In the genomic region with DNA sequence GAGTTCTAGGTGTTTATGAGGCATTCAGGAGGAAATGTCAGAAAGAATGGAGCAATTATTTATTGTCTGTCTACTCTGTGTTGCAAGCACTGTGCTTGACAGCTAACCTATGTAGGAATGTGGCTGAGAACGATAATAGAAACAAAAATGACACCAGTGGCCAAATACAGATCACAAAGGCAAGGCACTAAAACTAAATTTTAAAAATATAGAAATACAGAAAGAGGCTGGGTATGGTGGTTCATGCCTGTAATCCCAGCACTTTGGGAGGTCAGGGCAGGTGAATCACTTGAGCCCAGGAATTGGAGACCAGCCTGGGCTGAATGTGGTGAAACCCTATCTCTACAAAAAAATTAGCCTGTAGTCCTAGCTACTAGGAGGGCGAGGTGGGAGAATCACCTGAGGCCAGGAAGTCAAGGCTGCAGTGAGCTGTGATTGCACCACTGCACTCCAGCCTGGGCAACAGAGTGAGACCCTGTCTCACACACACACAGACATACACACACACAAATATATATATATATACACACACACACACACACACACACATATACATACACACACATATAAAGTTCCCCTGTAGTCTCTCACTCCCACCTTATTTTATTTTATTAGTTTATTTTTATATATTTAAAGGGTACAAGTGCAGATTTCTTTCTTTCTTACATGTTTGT, we compare ENCODE assay signal across 16 cellular contexts. TPM values are rescaled to one million over a fixed set of nuclear protein-coding genes. Genes with fewer than 3 reads are reported as not detected.
DNase-seq lines count a peak whose midpoint lies in the region; ATAC-seq and TF ChIP-seq lines count a peak whose summit lies in the region.
"Had no signal": no experiment of that assay in that cellular context is flagged by ENCODE, and none has a peak within 500 bp of the region (broad histone marks: within the 10 kb centered on the region; RNA-seq: fewer than 3 reads in every experiment).

No MANE protein-coding gene starts in this region.

- TF ChIP-seq EP300 in esophagus muscularis mucosa (IDR thresholded peaks at IDR 0.05), result no peak

- H3K36me3 ChIP-seq in esophagus muscularis mucosa, result no peaks in the 10 kb centered on the region
- H3K36me3 ChIP-seq: neutrophil, vagina had no signal

- no peaks in the 10 kb centered on the region for H3K9me3 ChIP-seq in esophagus muscularis mucosa
- H3K9me3 ChIP-seq: neutrophil, vagina had no signal

- peak overlapping the region; percentile 48 to 65 (median 62) for H3K27ac ChIP-seq in esophagus muscularis mucosa (replicated peaks in 1 of 4)
- H3K27ac ChIP-seq: HL-60, neutrophil, vagina had no signal

- peak; percentile 68 for ATAC-seq in omental fat pad (ENCODE audit: low FRiP score)
- ATAC-seq in sciatic nerve, result no peak

- no peak for TF ChIP-seq POLR2A in esophagus muscularis mucosa (IDR thresholded peaks at IDR 0.05; ENCODE audit: low read depth)

- H3K27me3 ChIP-seq in esophagus muscularis mucosa, result no peaks in the 10 kb centered on the region
- H3K27me3 ChIP-seq: neutrophil, vagina had no signal

- peaks cover 11 to 95% (median 87%) of the 10 kb centered on the region in 4 donors for H3K4me1 ChIP-seq in esophagus muscularis mucosa

- H3K4me3 ChIP-seq in esophagus muscularis mucosa, result no peak overlapping the region
- H3K4me3 ChIP-seq: vagina had no signal

- intact Hi-C loops in esophagus muscularis mucosa (cut with DNase I), result no loop called here
- intact Hi-C loops in sciatic nerve (cut with DNase I), result no loop called here

- DNase-seq in EH (ENCODE audit: low read depth) (peak; percentile 64), NCI-H226 (peak; percentile 77), esophagus muscularis mucosa (ENCODE audit: extremely low spot score) (no peak), omental fat pad (ENCODE audit: low spot score) (no peak), sciatic nerve (ENCODE audit: low spot score) (no peak), RKO (ENCODE audit: low spot score) (no peak), DMS153 treated with DMSO at 0.1 percent for 48 hours (lab: John Stamatoyannopoulos, UW; ENCODE audit: unreplicated experiment) (no peak)
- DNase-seq in stimulated activated CD4-positive, alpha-beta T cell treated with anti-CD3 and anti-CD28 coated beads, Interleukin-4, amount 100 ng/mL, for 1 hour, result no peak
- DNase-seq: activated CD4-positive, alpha-beta T cell treated with anti-CD3 and anti-CD28 coated beads for 4 hours; activated T-cell treated with anti-CD3 and anti-CD28 coated beads, Interleukin-2, amount 50 U/mL, for 1 hour; DMS79 treated with DMSO at 0.1 percent for 48 hours; NCI-H2171; stimulated activated CD4-positive, alpha-beta T cell treated with anti-CD3 and anti-CD28 coated beads, Interleukin-12 subunit alpha, Interleukin-12 subunit beta, amount 100 ng/mL, for 4 hours had no signal

- WGBS in esophagus muscularis mucosa, result 52% methylated on average over 2 of the region's 2 CpGs

- TF ChIP-seq CTCF in esophagus muscularis mucosa (IDR thresholded peaks at IDR 0.05) (no peak), omental fat pad (IDR thresholded peaks at IDR 0.05) (no peak)

RNA-seq across cellular contexts. Expression of a gene that starts 6.0 kb away (rescaled TPM):
- total RNA-seq in esophagus muscularis mucosa, result 10 to 100 TPM; 35.7 to 90.9 (median 39.8) TPM
- 10 to 100 TPM; 21.3 to 38.6 (median 32.7) TPM for total RNA-seq in omental fat pad
- total RNA-seq in sciatic nerve, result 56.7 TPM

RNA-seq across cellular contexts. Expression of a gene that starts 46.7 kb away (rescaled TPM):
- total RNA-seq in esophagus muscularis mucosa (10 to 100 TPM; 53.7 to 83.1 (median 70.8) TPM), omental fat pad (10 to 100 TPM; 48.6 to 56.7 (median 50.9) TPM), sciatic nerve (142 TPM)

Comparison
In these comparisons a context has a peak if more than half of its experiments do, and no peak if none do; other contexts are left out.
1. DNase-seq: peak in EH (single experiment) and NCI-H226 (single experiment); none in esophagus muscularis mucosa (single experiment), omental fat pad (single experiment), stimulated activated CD4-positive, alpha-beta T cell treated with anti-CD3 and anti-CD28 coated beads, Interleukin-4, amount 100 ng/mL, for 1 hour (single experiment), sciatic nerve (single experiment), RKO (single experiment) and DMS153 treated with DMSO at 0.1 percent for 48 hours (single experiment).